In the genomic region with DNA sequence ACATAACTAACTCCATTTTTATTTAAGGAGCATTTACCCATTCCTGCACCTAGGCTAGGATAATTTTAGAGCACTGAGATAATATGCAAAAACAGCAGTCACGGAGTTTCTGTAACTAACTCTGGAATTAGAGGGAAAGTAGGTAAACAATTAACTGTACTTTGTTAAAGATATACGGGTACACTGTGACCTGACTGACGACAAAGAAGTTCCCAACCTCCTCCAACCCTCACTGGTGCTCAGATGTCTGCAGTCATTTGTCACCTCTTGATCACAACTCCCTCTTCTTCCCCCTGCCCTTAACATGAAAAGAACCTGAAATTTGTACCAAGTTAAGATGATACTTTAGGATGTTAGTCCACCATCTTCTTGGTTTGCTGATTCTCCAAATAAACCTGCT, we compare ENCODE assay signal across 1 cellular context.
TF ChIP-seq lines count a peak whose summit lies in the region.

No MANE protein-coding gene starts in this region.

TF ChIP-seq in GM23338, 12 proteins besides CTCF, POLR2A, EP300 and RAD21 (continued from another document):
- no peak for TF ChIP-seq EZH2phosphoT487 (IDR thresholded peaks at IDR 0.05; ENCODE audit: unreplicated experiment)
- TF ChIP-seq EZH2 (IDR thresholded peaks at IDR 0.05; ENCODE audit: low read depth, unreplicated experiment), result no peak
- TF ChIP-seq ZNF114 (CRISPR knock-in tag; IDR thresholded peaks at IDR 0.05), result no peak
- TF ChIP-seq, protein P1, sequence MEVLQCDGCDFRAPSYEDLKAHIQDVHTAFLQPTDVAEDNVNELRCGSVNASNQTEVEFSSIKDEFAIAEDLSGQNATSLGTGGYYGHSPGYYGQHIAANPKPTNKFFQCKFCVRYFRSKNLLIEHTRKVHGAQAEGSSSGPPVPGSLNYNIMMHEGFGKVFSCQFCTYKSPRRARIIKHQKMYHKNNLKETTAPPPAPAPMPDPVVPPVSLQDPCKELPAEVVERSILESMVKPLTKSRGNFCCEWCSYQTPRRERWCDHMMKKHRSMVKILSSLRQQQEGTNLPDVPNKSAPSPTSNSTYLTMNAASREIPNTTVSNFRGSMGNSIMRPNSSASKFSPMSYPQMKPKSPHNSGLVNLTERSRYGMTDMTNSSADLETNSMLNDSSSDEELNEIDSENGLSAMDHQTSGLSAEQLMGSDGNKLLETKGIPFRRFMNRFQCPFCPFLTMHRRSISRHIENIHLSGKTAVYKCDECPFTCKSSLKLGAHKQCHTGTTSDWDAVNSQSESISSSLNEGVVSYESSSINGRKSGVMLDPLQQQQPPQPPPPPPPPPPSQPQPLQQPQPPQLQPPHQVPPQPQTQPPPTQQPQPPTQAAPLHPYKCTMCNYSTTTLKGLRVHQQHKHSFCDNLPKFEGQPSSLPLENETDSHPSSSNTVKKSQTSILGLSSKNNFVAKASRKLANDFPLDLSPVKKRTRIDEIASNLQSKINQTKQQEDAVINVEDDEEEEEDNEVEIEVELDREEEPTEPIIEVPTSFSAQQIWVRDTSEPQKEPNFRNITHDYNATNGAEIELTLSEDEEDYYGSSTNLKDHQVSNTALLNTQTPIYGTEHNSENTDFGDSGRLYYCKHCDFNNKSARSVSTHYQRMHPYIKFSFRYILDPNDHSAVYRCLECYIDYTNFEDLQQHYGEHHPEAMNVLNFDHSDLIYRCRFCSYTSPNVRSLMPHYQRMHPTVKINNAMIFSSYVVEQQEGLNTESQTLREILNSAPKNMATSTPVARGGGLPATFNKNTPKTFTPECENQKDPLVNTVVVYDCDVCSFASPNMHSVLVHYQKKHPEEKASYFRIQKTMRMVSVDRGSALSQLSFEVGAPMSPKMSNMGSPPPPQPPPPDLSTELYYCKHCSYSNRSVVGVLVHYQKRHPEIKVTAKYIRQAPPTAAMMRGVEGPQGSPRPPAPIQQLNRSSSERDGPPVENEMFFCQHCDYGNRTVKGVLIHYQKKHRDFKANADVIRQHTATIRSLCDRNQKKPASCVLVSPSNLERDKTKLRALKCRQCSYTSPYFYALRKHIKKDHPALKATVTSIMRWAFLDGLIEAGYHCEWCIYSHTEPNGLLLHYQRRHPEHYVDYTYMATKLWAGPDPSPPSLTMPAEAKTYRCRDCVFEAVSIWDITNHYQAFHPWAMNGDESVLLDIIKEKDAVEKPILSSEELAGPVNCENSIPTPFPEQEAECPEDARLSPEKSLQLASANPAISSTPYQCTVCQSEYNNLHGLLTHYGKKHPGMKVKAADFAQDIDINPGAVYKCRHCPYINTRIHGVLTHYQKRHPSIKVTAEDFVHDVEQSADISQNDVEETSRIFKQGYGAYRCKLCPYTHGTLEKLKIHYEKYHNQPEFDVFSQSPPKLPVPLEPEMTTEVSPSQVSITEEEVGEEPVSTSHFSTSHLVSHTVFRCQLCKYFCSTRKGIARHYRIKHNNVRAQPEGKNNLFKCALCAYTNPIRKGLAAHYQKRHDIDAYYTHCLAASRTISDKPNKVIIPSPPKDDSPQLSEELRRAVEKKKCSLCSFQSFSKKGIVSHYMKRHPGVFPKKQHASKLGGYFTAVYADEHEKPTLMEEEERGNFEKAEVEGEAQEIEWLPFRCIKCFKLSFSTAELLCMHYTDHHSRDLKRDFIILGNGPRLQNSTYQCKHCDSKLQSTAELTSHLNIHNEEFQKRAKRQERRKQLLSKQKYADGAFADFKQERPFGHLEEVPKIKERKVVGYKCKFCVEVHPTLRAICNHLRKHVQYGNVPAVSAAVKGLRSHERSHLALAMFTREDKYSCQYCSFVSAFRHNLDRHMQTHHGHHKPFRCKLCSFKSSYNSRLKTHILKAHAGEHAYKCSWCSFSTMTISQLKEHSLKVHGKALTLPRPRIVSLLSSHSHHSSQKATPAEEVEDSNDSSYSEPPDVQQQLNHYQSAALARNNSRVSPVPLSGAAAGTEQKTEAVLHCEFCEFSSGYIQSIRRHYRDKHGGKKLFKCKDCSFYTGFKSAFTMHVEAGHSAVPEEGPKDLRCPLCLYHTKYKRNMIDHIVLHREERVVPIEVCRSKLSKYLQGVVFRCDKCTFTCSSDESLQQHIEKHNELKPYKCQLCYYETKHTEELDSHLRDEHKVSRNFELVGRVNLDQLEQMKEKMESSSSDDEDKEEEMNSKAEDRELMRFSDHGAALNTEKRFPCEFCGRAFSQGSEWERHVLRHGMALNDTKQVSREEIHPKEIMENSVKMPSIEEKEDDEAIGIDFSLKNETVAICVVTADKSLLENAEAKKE (CRISPR knock-in tag; IDR thresholded peaks at IDR 0.05), result no peak
- no peak for TF ChIP-seq CREB1 (CRISPR knock-in tag; IDR thresholded peaks at IDR 0.05; ENCODE audit: low read depth)
- TF ChIP-seq STAT1 (IDR thresholded peaks at IDR 0.05; ENCODE audit: unreplicated experiment), result no peak
- TF ChIP-seq POLR2AphosphoS5 (IDR thresholded peaks at IDR 0.05; ENCODE audit: low read depth), result no peak
- no peak for TF ChIP-seq JUNB (IDR thresholded peaks at IDR 0.05; ENCODE audit: unreplicated experiment)
